1 cellular context compared by ENCODE assay signal in the genomic region with DNA sequence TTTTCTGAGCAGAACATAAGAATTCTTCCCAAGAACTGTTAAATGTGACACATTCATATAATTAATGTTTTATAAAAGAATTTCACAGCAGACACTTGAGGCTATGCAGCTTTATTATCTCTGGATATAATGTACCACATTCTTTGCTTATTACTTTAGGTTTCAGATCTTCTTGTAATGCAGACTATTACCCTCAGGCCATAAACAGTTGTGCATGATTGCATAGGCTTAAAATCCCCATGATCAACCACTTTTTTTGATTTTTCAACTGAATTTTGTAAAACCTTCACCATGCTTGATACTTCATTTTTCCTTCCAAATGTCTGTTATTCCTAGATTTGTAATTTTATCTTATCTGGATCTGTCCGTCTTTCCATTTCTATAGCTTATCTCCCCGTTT.
TF ChIP-seq lines count a peak whose summit lies in the region.

No MANE protein-coding gene starts in this region.

TF ChIP-seq in HepG2, 621 proteins besides CTCF, POLR2A, EP300 and RAD21 (continued from another document):
- TF ChIP-seq NFAT5 (CRISPR knock-in tag; IDR thresholded peaks at IDR 0.05) (no peak), RAD51 (IDR thresholded peaks at IDR 0.05; ENCODE audit: borderline replicate concordance) (no peak)
